15 cellular contexts compared by ENCODE assay signal in genomic region chr16:52372313-52372712, GRCh38.
DNase-seq lines count a peak whose midpoint lies in the region; ATAC-seq, FAIRE-seq and TF ChIP-seq lines count a peak whose summit lies in the region.
"Had no signal": no experiment of that assay in that cellular context is flagged by ENCODE, and none has a peak within 500 bp of the region (broad histone marks: within the 10 kb centered on the region; RNA-seq: fewer than 3 reads in every experiment).

No MANE protein-coding gene starts in this region.

- no peaks in the 10 kb centered on the region for H3K23me2 ChIP-seq in H1 (ENCODE audit: low read depth, low read length)

- no peak for TF ChIP-seq RAD21 in H1 (IDR thresholded peaks at IDR 0.05 in 1 of 2, conservative IDR thresholded peaks at IDR 0.05 in 1 of 2; ENCODE audit: low read depth in 2 of 2, low read length in 2 of 2)

- H4K20me1 ChIP-seq in GM23338 (replicated peaks; ENCODE audit: insufficient read depth), result no peaks in the 10 kb centered on the region
- H4K20me1 ChIP-seq in H1 (replicated peaks in 1 of 2; ENCODE audit: control insufficient read depth in 1 of 2, insufficient read depth in 2 of 2, low read length in 2 of 2), result no peaks in the 10 kb centered on the region
- H4K20me1 ChIP-seq: BLaER1 treated with 17β-estradiol and CSF1 and Interleukin-3, amounts not matched to agents 10 nM and 100 nM had no signal

- no peaks in the 10 kb centered on the region for H3K9me2 ChIP-seq in GM23338 (ENCODE audit: insufficient read depth)

- H3K18ac ChIP-seq in H1 (ENCODE audit: extremely low read depth, low read length) (no peak overlapping the region), mesendoderm (ENCODE audit: low read length) (no peak overlapping the region)

- no peak overlapping the region for H3K23ac ChIP-seq in H1 (ENCODE audit: insufficient read length)
- H3K23ac ChIP-seq in mesendoderm (ENCODE audit: low read length), result no peak overlapping the region

- no peak overlapping the region for H3K4me3 Mint-ChIP-seq in GM23338
- H3K4me3 Mint-ChIP-seq: CD4-positive, CD25-positive, alpha-beta regulatory T cell had no signal

- TF ChIP-seq EP300 in H1 (IDR thresholded peaks at IDR 0.05; ENCODE audit: borderline replicate concordance in 1 of 2, low read depth in 2 of 2, low read length in 2 of 2) (no peak), stomach (IDR thresholded peaks at IDR 0.05) (no peak)

- H3K4me2 ChIP-seq in GM23338, result no peak overlapping the region
- H3K4me2 ChIP-seq in H1 (ENCODE audit: insufficient read depth in 1 of 2, low read depth in 2 of 2, low read length in 2 of 2), result no peak overlapping the region
- H3K4me2 ChIP-seq in mesendoderm (ENCODE audit: low read length), result no peak overlapping the region
- H3K4me2 ChIP-seq: BLaER1 treated with 17β-estradiol and CSF1 and Interleukin-3, amounts not matched to agents 10 nM and 100 nM had no signal

- H3K9me3 ChIP-seq in H1 (ENCODE audit: insufficient read depth in 2 of 2, low read depth in 1 of 2, low read length in 1 of 2) (peaks cover 0 to 2% of the 10 kb centered on the region in 2 experiments; a peak in 1 of 4 replicates), stomach (peaks cover 0 to 6% (median 0%) of the 10 kb centered on the region in 4 donors)
- H3K9me3 ChIP-seq: BLaER1 treated with 17β-estradiol and CSF1 and Interleukin-3, amounts not matched to agents 10 nM and 100 nM had no signal

- no peak overlapping the region for H3K4ac ChIP-seq in H1 (replicated peaks; ENCODE audit: insufficient read length, low read depth, low read length)
- H3K4ac ChIP-seq in mesendoderm (ENCODE audit: low read depth, low read length), result no peak overlapping the region

- H4K8ac ChIP-seq in H1 (ENCODE audit: extremely low read depth, insufficient read depth, low read length) (no peak overlapping the region), mesendoderm (ENCODE audit: low read depth, low read length) (no peak overlapping the region)

- no peak overlapping the region for H3K14ac ChIP-seq in H1 (ENCODE audit: insufficient read length)

- H3K36me3 Mint-ChIP-seq in GM23338 (ENCODE audit: low read depth), result 0 out of 3 replicates have a peak, but pooled peaks cover 3% of the 10 kb centered on the region
- H3K36me3 Mint-ChIP-seq: CD4-positive, CD25-positive, alpha-beta regulatory T cell had no signal

- H3K4me3 ChIP-seq in GM23338 (no peak overlapping the region), H1 (ENCODE audit: extremely low read depth in 1 of 4, insufficient read depth in 2 of 4, low read depth in 3 of 4, low read length in 4 of 4) (no peak overlapping the region), mesendoderm (ENCODE audit: low read length) (no peak overlapping the region), stomach (no peak overlapping the region)
- H3K4me3 ChIP-seq: BLaER1 treated with 17β-estradiol and CSF1 and Interleukin-3, amounts not matched to agents 10 nM and 100 nM had no signal

- H3K9me3 Mint-ChIP-seq in GM23338, result peaks cover 7% of the 10 kb centered on the region; the same call in 2 of the 3 replicates

- no peak overlapping the region for H2AK5ac ChIP-seq in H1 (ENCODE audit: low read depth, low read length)
- H2AK5ac ChIP-seq in mesendoderm (ENCODE audit: low read length), result no peak overlapping the region

- TF ChIP-seq CTCF in GM23338 (conservative IDR thresholded peaks at IDR 0.05; ENCODE audit: low read depth in 2 of 2), result no peak
- no peak for TF ChIP-seq CTCF in H1 (IDR thresholded peaks at IDR 0.05; ENCODE audit: control extremely low read depth in 1 of 3, insufficient read depth in 1 of 3, low read depth in 1 of 3, low read length in 3 of 3)
- TF ChIP-seq CTCF in stomach (IDR thresholded peaks at IDR 0.05), result no peak

- H2BK20ac ChIP-seq in H1 (ENCODE audit: low read length), result no peak overlapping the region

- H2AFZ ChIP-seq in GM23338, result 0 out of 2 replicates have a peak overlapping the region, but pooled peaks have one; percentile 18
- 0 out of 2 replicates have a peak overlapping the region, but pooled peaks have one; percentile 14 for H2AFZ ChIP-seq in H1 (ENCODE audit: low read length)

- no peak for FAIRE-seq in H1 (lab: Jason Lieb, UNC)
- FAIRE-seq: H54 had no signal

- no peak overlapping the region for H4K91ac ChIP-seq in H1 (replicated peaks; ENCODE audit: insufficient read length, low read length)

- peaks cover 2% of the 10 kb centered on the region for H3K27me3 Mint-ChIP-seq in GM23338 (ENCODE audit: insufficient read depth, low read depth, poor library complexity)
- H3K27me3 Mint-ChIP-seq: CD4-positive, CD25-positive, alpha-beta regulatory T cell had no signal

- DNase-seq in GM23338 (ENCODE audit: low spot score) (no peak), H1 (ENCODE audit: low read depth in 1 of 2, low spot score in 2 of 2) (no peak), mesendoderm (peak; percentile 55), stomach (peak; percentile 33), activated gamma-delta T cell (lab: John Stamatoyannopoulos, UW) (no peak), NCI-H1436 treated with DMSO at 0.1 percent for 48 hours (lab: John Stamatoyannopoulos, UW) (no peak), NCI-H510A treated with DMSO at 0.1 percent for 48 hours (lab: John Stamatoyannopoulos, UW) (no peak)
- DNase-seq: ACHN; Calu3; CD4-positive, CD25-positive, alpha-beta regulatory T cell; DMS 273 treated with DMSO at 0.1 percent for 48 hours; IMR-90 had no signal

- no peaks in the 10 kb centered on the region for H3K4me1 Mint-ChIP-seq in GM23338
- H3K4me1 Mint-ChIP-seq: CD4-positive, CD25-positive, alpha-beta regulatory T cell had no signal

- TF ChIP-seq POLR2A in H1 (IDR thresholded peaks at IDR 0.05; ENCODE audit: control extremely low read depth in 1 of 2, low read depth in 2 of 2, low read length in 2 of 2) (no peak), stomach (IDR thresholded peaks at IDR 0.05) (no peak)

- no peak for ATAC-seq in GM23338
- ATAC-seq: HCT116 had no signal

- H3K27ac ChIP-seq in GM23338 (ENCODE audit: low read depth) (no peak overlapping the region), H1 (ENCODE audit: low read depth, low read length) (no peak overlapping the region), mesendoderm (ENCODE audit: low read depth, low read length) (no peak overlapping the region), stomach (peak overlapping the region in 4 of 5 donors; percentile 17 to 58 (median 29))
- H3K27ac ChIP-seq: BLaER1 treated with 17β-estradiol and CSF1 and Interleukin-3, amounts not matched to agents 10 nM and 100 nM had no signal

- H3F3A ChIP-seq in GM23338 (replicated peaks; ENCODE audit: low read depth), result no peaks in the 10 kb centered on the region

- CTCF ChIA-PET in H1 (lab: Charles Lee; ENCODE audit: partially characterized antibody), result interaction anchor here (0.8 kb wide), 1 partner anchor 12 kb away, joined by 3 read pairs; no protein-coding TSS in a partner anchor

- no peak overlapping the region for H2BK12ac ChIP-seq in H1 (ENCODE audit: low read depth, low read length)

- H3K27me3 ChIP-seq in GM23338 (ENCODE audit: insufficient read depth), result no peaks in the 10 kb centered on the region
- no peaks in the 10 kb centered on the region for H3K27me3 ChIP-seq in H1 (replicated peaks in 1 of 4; ENCODE audit: control insufficient read depth in 3 of 4, extremely low read depth in 1 of 4, insufficient read depth in 3 of 4, low read length in 3 of 4)
- H3K27me3 ChIP-seq in mesendoderm (ENCODE audit: insufficient read depth, low read length, poor library complexity), result no peaks in the 10 kb centered on the region
- H3K27me3 ChIP-seq in stomach, result no peaks in the 10 kb centered on the region
- H3K27me3 ChIP-seq: BLaER1 treated with 17β-estradiol and CSF1 and Interleukin-3, amounts not matched to agents 10 nM and 100 nM had no signal

- H3K56ac ChIP-seq in H1 (replicated peaks; ENCODE audit: insufficient read length, low read depth, low read length) (no peak overlapping the region), mesendoderm (ENCODE audit: low read length) (no peak overlapping the region)

- no peaks in the 10 kb centered on the region for H3K4me1 ChIP-seq in GM23338 (ENCODE audit: insufficient read depth)
- no peaks in the 10 kb centered on the region for H3K4me1 ChIP-seq in H1 (replicated peaks in 1 of 4; ENCODE audit: control insufficient read depth in 3 of 4, insufficient read depth in 4 of 4, low read length in 3 of 4)
- H3K4me1 ChIP-seq in mesendoderm (ENCODE audit: control insufficient read depth, low read depth, low read length), result no peaks in the 10 kb centered on the region
- peaks cover 0 to 19% (median 8%) of the 10 kb centered on the region in 4 donors for H3K4me1 ChIP-seq in stomach
- H3K4me1 ChIP-seq: BLaER1 treated with 17β-estradiol and CSF1 and Interleukin-3, amounts not matched to agents 10 nM and 100 nM had no signal

- H3K36me3 ChIP-seq in GM23338 (ENCODE audit: insufficient read depth), result no peaks in the 10 kb centered on the region
- no peaks in the 10 kb centered on the region for H3K36me3 ChIP-seq in H1 (ENCODE audit: control insufficient read depth in 2 of 4, insufficient read depth in 4 of 4, low read length in 3 of 4)
- H3K36me3 ChIP-seq in mesendoderm (ENCODE audit: control insufficient read depth, insufficient read depth, low read length), result no peaks in the 10 kb centered on the region
- H3K36me3 ChIP-seq in stomach, result no peaks in the 10 kb centered on the region
- H3K36me3 ChIP-seq: BLaER1 treated with 17β-estradiol and CSF1 and Interleukin-3, amounts not matched to agents 10 nM and 100 nM had no signal

- no peaks in the 10 kb centered on the region for H3K79me1 ChIP-seq in H1 (ENCODE audit: low read depth, low read length)
- no peaks in the 10 kb centered on the region for H3K79me1 ChIP-seq in mesendoderm (ENCODE audit: low read length)

- POLR2A ChIA-PET in H1 (lab: Charles Lee; ENCODE audit: partially characterized antibody), result no interaction called here

- H2BK120ac ChIP-seq in H1 (replicated peaks; ENCODE audit: low read depth, low read length), result no peak overlapping the region
- no peak overlapping the region for H2BK120ac ChIP-seq in mesendoderm (ENCODE audit: low read depth, low read length)

- no peak overlapping the region for H4K5ac ChIP-seq in H1 (ENCODE audit: insufficient read length, low read depth, low read length)
- H4K5ac ChIP-seq in mesendoderm (ENCODE audit: low read length), result no peak overlapping the region

- H2BK15ac ChIP-seq in H1 (ENCODE audit: low read length), result no peak overlapping the region
- H2BK15ac ChIP-seq in mesendoderm (replicated peaks; ENCODE audit: low read depth), result no peak overlapping the region

- H2BK5ac ChIP-seq in H1 (ENCODE audit: low read depth, low read length) (no peak overlapping the region), mesendoderm (ENCODE audit: low read length) (no peak overlapping the region)

- no peak overlapping the region for H3K9ac ChIP-seq in H1 (replicated peaks in 1 of 4; ENCODE audit: extremely low read depth in 1 of 4, low read depth in 3 of 4, low read length in 3 of 4)
- no peak overlapping the region for H3K9ac ChIP-seq in mesendoderm (ENCODE audit: low read length)
- H3K9ac ChIP-seq: BLaER1 treated with 17β-estradiol and CSF1 and Interleukin-3, amounts not matched to agents 10 nM and 100 nM had no signal

- intact Hi-C loops in stomach (cut with DNase I; ENCODE audit: low total_unique reads), result no loop called here

- no peak overlapping the region for H3K27ac Mint-ChIP-seq in GM23338
- H3K27ac Mint-ChIP-seq: CD4-positive, CD25-positive, alpha-beta regulatory T cell had no signal

- H3K79me2 ChIP-seq in GM23338 (replicated peaks; ENCODE audit: insufficient read depth) (no peaks in the 10 kb centered on the region), H1 (ENCODE audit: control insufficient read depth in 1 of 2, insufficient read depth in 2 of 2, low read length in 2 of 2) (no peaks in the 10 kb centered on the region), mesendoderm (ENCODE audit: control insufficient read depth, insufficient read depth, low read length) (no peaks in the 10 kb centered on the region)

Comparison
In these comparisons a context has a peak if more than half of its experiments do, and no peak if none do; other contexts are left out.
1. DNase-seq: peak in mesendoderm (single experiment) and stomach (single experiment); none in GM23338 (single experiment), H1 (0 of 2), activated gamma-delta T cell (single experiment), NCI-H1436 treated with DMSO at 0.1 percent for 48 hours (single experiment) and NCI-H510A treated with DMSO at 0.1 percent for 48 hours (single experiment).
2. H3K27ac ChIP-seq: peak in stomach (4 of 5); none in GM23338 (single experiment), H1 (single experiment) and mesendoderm (single experiment).